In the genomic region with DNA sequence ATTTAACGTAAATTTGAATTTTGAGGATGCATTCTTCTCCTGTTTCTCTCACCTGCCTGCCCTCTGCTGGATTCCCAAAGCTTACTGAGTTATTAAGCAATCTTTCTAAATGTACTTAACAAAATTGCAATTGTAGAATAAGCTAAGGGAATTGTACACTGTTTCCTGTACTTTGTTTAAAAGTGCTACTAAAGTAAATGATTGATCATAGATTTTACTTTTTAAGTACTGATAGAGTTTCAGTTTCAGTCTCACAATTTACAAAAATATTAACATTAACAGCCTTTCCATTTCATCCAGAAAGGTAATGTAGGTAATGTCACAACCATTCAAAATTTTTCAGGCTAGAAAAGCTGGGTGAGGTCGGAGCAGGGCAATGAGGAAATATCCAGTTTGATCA, we compare ENCODE assay signal across 28 cellular contexts. TPM values are rescaled to one million over a fixed set of nuclear protein-coding genes. Genes with fewer than 3 reads are reported as not detected.
"Had no signal": no experiment of that assay in that cellular context is flagged by ENCODE, and none has a peak within 500 bp of the region (broad histone marks: within the 10 kb centered on the region; RNA-seq: fewer than 3 reads in every experiment).

No MANE protein-coding gene starts in this region.

- H3K27ac ChIP-seq: colonic mucosa, dorsolateral prefrontal cortex, epithelial cell of prostate, esophagus squamous epithelium, gastrocnemius medialis, heart right ventricle, left lung had no signal

- H3K4me3 Mint-ChIP-seq: memory B cell; naive thymus-derived CD4-positive, alpha-beta T cell had no signal

- FAIRE-seq: endometrium, islet of Langerhans, keratinocyte had no signal

- H3K4me1 ChIP-seq: colonic mucosa, gastrocnemius medialis had no signal

- ATAC-seq: esophagus mucosa; gastrocnemius medialis; heart right ventricle; left cardiac atrium; left lung; left ventricle myocardium superior; naive thymus-derived CD4-positive, alpha-beta T cell had no signal

- DNase-seq: colonic mucosa; dermis blood vessel endothelial cell; dorsolateral prefrontal cortex; effector CD4-positive, alpha-beta T cell; effector memory CD4-positive, alpha-beta T cell; erythroblast; esophagus squamous epithelium; foreskin fibroblast; foreskin melanocyte; gastrocnemius medialis; glutamatergic neuron; head of caudate nucleus; heart right ventricle; hippocampal formation; left cardiac atrium; left lung; left ventricle myocardium superior; mammary epithelial cell; mesendoderm; midbrain; naive thymus-derived CD4-positive, alpha-beta T cell had no signal

- H3K36me3 ChIP-seq: colonic mucosa, esophagus squamous epithelium, gastrocnemius medialis, heart right ventricle, left lung had no signal

- H3K27ac Mint-ChIP-seq: memory B cell; naive thymus-derived CD4-positive, alpha-beta T cell had no signal

- H3K4me3 ChIP-seq: colonic mucosa, dorsolateral prefrontal cortex, esophagus squamous epithelium, gastrocnemius medialis, heart right ventricle, left lung, lung had no signal

- H3K9me3 ChIP-seq: colonic mucosa had no signal

- H3K27me3 ChIP-seq: colonic mucosa had no signal

- H3K4me1 Mint-ChIP-seq: memory B cell had no signal

RNA-seq across cellular contexts. Expression of a gene that starts 4.8 kb away (rescaled TPM):
- polyA plus RNA-seq: naive thymus-derived CD4-positive, alpha-beta T cell had no signal
